Comparison of ENCODE assay signal across 2 cellular contexts in the genomic region with DNA sequence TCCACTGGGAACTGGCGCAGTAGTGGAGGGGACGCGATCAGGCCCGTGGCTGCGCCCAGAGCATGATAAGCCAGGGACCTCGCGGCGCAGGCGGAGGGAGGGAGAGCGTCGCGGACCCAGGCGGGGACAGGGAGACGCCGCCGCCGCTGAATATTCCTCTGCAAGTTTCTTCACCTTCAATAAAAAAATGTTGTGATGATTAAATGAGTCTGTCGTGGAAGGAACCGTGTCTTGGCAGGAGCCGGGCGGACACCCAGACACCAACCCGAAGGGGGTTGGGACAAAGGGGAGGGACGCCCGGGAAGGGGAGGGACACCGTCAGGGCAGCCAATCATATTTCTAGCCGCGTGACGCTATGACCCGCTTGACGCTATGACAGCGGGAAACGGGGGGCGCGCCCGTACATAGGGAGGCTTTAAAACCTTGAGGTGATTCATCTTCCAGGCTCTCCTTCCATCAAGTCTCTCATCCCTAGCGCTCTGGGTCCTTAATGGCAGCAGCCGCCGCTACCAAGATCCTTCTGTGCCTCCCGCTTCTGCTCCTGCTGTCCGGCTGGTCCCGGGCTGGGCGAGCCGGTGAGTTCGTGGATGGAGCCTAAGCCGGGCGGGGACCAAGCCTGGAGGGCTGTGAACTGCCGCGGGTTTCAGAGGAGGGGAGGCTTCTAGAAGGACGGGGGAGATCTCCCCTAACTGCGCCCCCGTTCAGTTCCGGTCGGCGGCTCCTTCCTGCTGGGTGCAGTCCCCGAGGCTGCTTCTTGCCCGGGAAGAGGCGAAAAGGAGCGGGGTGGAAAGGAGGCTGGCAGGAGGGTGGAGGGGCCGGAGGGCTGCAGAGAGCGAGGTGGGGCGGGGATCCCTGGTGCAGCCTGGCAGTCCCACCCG.
A peak's percentile ranks its signal among the peaks of the same experiment; 100 is the strongest.
TF ChIP-seq lines count a peak whose summit lies in the region.

A gene with protein sequence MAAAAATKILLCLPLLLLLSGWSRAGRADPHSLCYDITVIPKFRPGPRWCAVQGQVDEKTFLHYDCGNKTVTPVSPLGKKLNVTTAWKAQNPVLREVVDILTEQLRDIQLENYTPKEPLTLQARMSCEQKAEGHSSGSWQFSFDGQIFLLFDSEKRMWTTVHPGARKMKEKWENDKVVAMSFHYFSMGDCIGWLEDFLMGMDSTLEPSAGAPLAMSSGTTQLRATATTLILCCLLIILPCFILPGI (plus strand): TSS at position 432 of the 878 bp plus-strand sequence. CDS start 59 bp downstream, at position 491.

TF ChIP-seq in IMR-90, 13 proteins besides CTCF, POLR2A, EP300 and RAD21 (continued from another document):
- TF ChIP-seq, protein P1, sequence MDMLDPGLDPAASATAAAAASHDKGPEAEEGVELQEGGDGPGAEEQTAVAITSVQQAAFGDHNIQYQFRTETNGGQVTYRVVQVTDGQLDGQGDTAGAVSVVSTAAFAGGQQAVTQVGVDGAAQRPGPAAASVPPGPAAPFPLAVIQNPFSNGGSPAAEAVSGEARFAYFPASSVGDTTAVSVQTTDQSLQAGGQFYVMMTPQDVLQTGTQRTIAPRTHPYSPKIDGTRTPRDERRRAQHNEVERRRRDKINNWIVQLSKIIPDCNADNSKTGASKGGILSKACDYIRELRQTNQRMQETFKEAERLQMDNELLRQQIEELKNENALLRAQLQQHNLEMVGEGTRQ (IDR thresholded peaks at IDR 0.05; ENCODE audit: low read depth, low read length): peak; percentile 55; the same call in 1 of the 2 replicates

TF ChIP-seq in PFSK-1, 5 proteins besides CTCF, POLR2A, EP300 and RAD21 (continued from another document):
- TF ChIP-seq FOXP2 (optimal IDR thresholded peaks at IDR 0.05; ENCODE audit: borderline replicate concordance, extremely low read depth, extremely low read length, insufficient read depth) (peak; percentile 18), POLR2AphosphoS5 (IDR thresholded peaks at IDR 0.05; ENCODE audit: low read depth, low read length) (no peak)
- TF ChIP-seq, protein P2, sequence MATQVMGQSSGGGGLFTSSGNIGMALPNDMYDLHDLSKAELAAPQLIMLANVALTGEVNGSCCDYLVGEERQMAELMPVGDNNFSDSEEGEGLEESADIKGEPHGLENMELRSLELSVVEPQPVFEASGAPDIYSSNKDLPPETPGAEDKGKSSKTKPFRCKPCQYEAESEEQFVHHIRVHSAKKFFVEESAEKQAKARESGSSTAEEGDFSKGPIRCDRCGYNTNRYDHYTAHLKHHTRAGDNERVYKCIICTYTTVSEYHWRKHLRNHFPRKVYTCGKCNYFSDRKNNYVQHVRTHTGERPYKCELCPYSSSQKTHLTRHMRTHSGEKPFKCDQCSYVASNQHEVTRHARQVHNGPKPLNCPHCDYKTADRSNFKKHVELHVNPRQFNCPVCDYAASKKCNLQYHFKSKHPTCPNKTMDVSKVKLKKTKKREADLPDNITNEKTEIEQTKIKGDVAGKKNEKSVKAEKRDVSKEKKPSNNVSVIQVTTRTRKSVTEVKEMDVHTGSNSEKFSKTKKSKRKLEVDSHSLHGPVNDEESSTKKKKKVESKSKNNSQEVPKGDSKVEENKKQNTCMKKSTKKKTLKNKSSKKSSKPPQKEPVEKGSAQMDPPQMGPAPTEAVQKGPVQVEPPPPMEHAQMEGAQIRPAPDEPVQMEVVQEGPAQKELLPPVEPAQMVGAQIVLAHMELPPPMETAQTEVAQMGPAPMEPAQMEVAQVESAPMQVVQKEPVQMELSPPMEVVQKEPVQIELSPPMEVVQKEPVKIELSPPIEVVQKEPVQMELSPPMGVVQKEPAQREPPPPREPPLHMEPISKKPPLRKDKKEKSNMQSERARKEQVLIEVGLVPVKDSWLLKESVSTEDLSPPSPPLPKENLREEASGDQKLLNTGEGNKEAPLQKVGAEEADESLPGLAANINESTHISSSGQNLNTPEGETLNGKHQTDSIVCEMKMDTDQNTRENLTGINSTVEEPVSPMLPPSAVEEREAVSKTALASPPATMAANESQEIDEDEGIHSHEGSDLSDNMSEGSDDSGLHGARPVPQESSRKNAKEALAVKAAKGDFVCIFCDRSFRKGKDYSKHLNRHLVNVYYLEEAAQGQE (IDR thresholded peaks at IDR 0.05; ENCODE audit: insufficient read depth in 1 of 2, low read depth in 2 of 2, low read length in 2 of 2): no peak
